In genomic region chr5:127647361-127647958, GRCh38 we compare ENCODE assay signal across 1 cellular context.
TF ChIP-seq lines count a peak whose summit lies in the region.

No MANE protein-coding gene starts in this region.

TF ChIP-seq in H1, 55 proteins besides CTCF, POLR2A, EP300 and RAD21:
- no peak for TF ChIP-seq CHD2 (IDR thresholded peaks at IDR 0.05; ENCODE audit: low read length)
- TF ChIP-seq NRF1 (IDR thresholded peaks at IDR 0.05; ENCODE audit: low read depth, low read length), result no peak
